In the genomic region with DNA sequence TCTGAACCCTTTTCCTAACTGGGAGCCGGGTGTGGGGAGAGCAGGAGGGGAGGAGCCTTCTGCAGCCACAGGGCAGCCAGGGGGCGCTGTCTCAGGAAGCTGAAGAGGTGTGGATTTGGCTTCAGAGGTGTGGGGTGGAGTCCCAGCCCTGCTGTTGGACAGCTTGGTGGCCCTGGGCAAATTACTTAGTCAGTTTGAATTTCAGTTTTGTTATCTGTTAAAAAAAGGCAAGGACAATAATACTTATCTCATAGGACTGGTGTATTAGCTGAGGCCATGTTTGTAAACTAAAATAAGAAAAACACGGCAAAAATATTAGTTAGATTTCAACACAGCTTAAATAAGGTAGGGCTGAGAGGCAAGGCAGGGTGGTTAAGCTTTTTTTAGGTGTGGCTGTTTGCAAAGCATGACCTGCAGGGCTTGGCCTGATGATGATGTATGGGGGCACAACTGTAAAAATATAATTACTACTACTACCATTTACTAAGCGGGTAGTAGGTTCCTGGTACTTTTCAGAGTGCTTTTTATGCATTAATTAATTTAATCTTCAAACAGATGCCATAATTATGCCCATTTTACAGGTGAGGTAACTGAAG, we compare ENCODE assay signal across 9 cellular contexts.
DNase-seq lines count a peak whose midpoint lies in the region; ATAC-seq, FAIRE-seq and TF ChIP-seq lines count a peak whose summit lies in the region.
"Had no signal": no experiment of that assay in that cellular context is flagged by ENCODE, and none has a peak within 500 bp of the region (broad histone marks: within the 10 kb centered on the region; RNA-seq: fewer than 3 reads in every experiment).

No MANE protein-coding gene starts in this region.

- no peaks in the 10 kb centered on the region for H3K9me3 Mint-ChIP-seq in activated T-helper 2 cell treated with anti-CD3 and anti-CD28 coated beads, Interferon-gamma antibody, Interleukin-2, Interleukin-4, amounts not matched to agents 10 μg/mL and 5 μg/mL and 100 μg/mL, durations not matched to agents 14 hours and 24 hours and 36 hours

- H3K36me3 ChIP-seq in aorta (ENCODE audit: control insufficient read depth in 1 of 2, insufficient read depth in 2 of 2, low read length in 1 of 2) = no peaks in the 10 kb centered on the region

- H3K4me1 ChIP-seq in aorta (ENCODE audit: control insufficient read depth in 1 of 2, insufficient read depth in 2 of 2, low read length in 2 of 2) = peaks cover 0 to 6% of the 10 kb centered on the region in 2 donors

- FAIRE-seq in HTR-8/SVneo (lab: Jason Lieb, UNC) = no peak

- peaks cover 28% of the 10 kb centered on the region for H3K27me3 Mint-ChIP-seq in activated T-helper 2 cell treated with anti-CD3 and anti-CD28 coated beads, Interferon-gamma antibody, Interleukin-2, Interleukin-4, amounts not matched to agents 10 μg/mL and 5 μg/mL and 100 μg/mL, durations not matched to agents 14 hours and 24 hours and 36 hours (ENCODE audit: low read depth)

- intact Hi-C loops in activated T-helper 2 cell treated with anti-CD3 and anti-CD28 coated beads, Interferon-gamma antibody, Interleukin-2, Interleukin-4, amounts not matched to agents 10 μg/mL and 5 μg/mL and 100 μg/mL, durations not matched to agents 14 hours and 24 hours and 36 hours (cut with micrococcal nuclease) = loop anchor here (2.0 kb wide), 1 partner anchor 112 kb away; a partner anchor contains a TSS
- intact Hi-C loops in aorta (cut with DNase I) = loop anchor here (2.0 to 5.0 kb wide), 2 partner anchors 110 kb away; a partner anchor contains a TSS

- H3K4me3 Mint-ChIP-seq in activated T-helper 2 cell treated with anti-CD3 and anti-CD28 coated beads, Interferon-gamma antibody, Interleukin-2, Interleukin-4, amounts not matched to agents 10 μg/mL and 5 μg/mL and 100 μg/mL, durations not matched to agents 14 hours and 24 hours and 36 hours (ENCODE audit: low read depth) = no peak overlapping the region
- H3K4me3 Mint-ChIP-seq: activated naive CD8-positive, alpha-beta T cell had no signal

- H3K9me3 ChIP-seq in aorta (ENCODE audit: control insufficient read depth, low read length) = no peaks in the 10 kb centered on the region

- no peaks in the 10 kb centered on the region for H3K27me3 ChIP-seq in aorta (ENCODE audit: control insufficient read depth in 1 of 2, insufficient read depth in 2 of 2, low read length in 1 of 2)

- no peak overlapping the region for H3K27ac ChIP-seq in aorta (ENCODE audit: low read depth in 1 of 2, low read length in 2 of 2)

- no peak overlapping the region for H3K4me3 ChIP-seq in aorta (ENCODE audit: low read length in 2 of 2)

- no peaks in the 10 kb centered on the region for H3K4me1 Mint-ChIP-seq in activated T-helper 2 cell treated with anti-CD3 and anti-CD28 coated beads, Interferon-gamma antibody, Interleukin-2, Interleukin-4, amounts not matched to agents 10 μg/mL and 5 μg/mL and 100 μg/mL, durations not matched to agents 14 hours and 24 hours and 36 hours (ENCODE audit: low read depth)

- ATAC-seq in GM21367 (IDR thresholded peaks at IDR 0.05; ENCODE audit: unreplicated experiment) = peak; percentile 92
- peak; percentile 81 for ATAC-seq in omental fat pad (ENCODE audit: low FRiP score)
- peak; percentile 86 for ATAC-seq in aorta (ENCODE audit: low FRiP score)

- TF ChIP-seq CTCF in omental fat pad (IDR thresholded peaks at IDR 0.05) = peak in 1 of 3 donors; percentile 66

- no peak overlapping the region for H3K27ac Mint-ChIP-seq in activated T-helper 2 cell treated with anti-CD3 and anti-CD28 coated beads, Interferon-gamma antibody, Interleukin-2, Interleukin-4, amounts not matched to agents 10 μg/mL and 5 μg/mL and 100 μg/mL, durations not matched to agents 14 hours and 24 hours and 36 hours
- H3K27ac Mint-ChIP-seq: activated naive CD8-positive, alpha-beta T cell had no signal

- H3K36me3 Mint-ChIP-seq in activated T-helper 2 cell treated with anti-CD3 and anti-CD28 coated beads, Interferon-gamma antibody, Interleukin-2, Interleukin-4, amounts not matched to agents 10 μg/mL and 5 μg/mL and 100 μg/mL, durations not matched to agents 14 hours and 24 hours and 36 hours (ENCODE audit: low read depth) = no peaks in the 10 kb centered on the region
- H3K36me3 Mint-ChIP-seq: activated naive CD8-positive, alpha-beta T cell had no signal

- DNase-seq in DMS114 treated with DMSO at 0.1 percent for 48 hours (lab: John Stamatoyannopoulos, UW; ENCODE audit: unreplicated experiment) (peak; percentile 14), HTR-8/SVneo (ENCODE audit: insufficient read length, low spot score) (peak; percentile 83), OCI-M1 (lab: John Stamatoyannopoulos, UW) (peak; percentile 87), foreskin melanocyte (peak; percentile 7), omental fat pad (ENCODE audit: low spot score) (peak; percentile 81), aorta (peak; percentile 85 to 95)
- peak; percentile 36 for DNase-seq in activated T-helper 2 cell treated with anti-CD3 and anti-CD28 coated beads, Interferon-gamma antibody, Interleukin-2, Interleukin-4, amounts not matched to agents 10 μg/mL and 5 μg/mL and 100 μg/mL, durations not matched to agents 14 hours and 24 hours and 36 hours (ENCODE audit: low spot score)

- WGBS in aorta, 2 donors = 43 to 58% methylated on average over 4 of the region's 4 CpGs

Comparison
In these comparisons a context has a peak if more than half of its experiments do, and no peak if none do; other contexts are left out.
1. DNase-seq: peak in every context shown above with its lines; median percentile 90 in aorta; 87 in OCI-M1; 83 in HTR-8/SVneo; 81 in omental fat pad; 36 in activated T-helper 2 cell treated with anti-CD3 and anti-CD28 coated beads, Interferon-gamma antibody, Interleukin-2, Interleukin-4, amounts not matched to agents 10 μg/mL and 5 μg/mL and 100 μg/mL, durations not matched to agents 14 hours and 24 hours and 36 hours; 14 in DMS114 treated with DMSO at 0.1 percent for 48 hours; 7 in foreskin melanocyte.